34 cellular contexts compared by ENCODE assay signal in the genomic region with DNA sequence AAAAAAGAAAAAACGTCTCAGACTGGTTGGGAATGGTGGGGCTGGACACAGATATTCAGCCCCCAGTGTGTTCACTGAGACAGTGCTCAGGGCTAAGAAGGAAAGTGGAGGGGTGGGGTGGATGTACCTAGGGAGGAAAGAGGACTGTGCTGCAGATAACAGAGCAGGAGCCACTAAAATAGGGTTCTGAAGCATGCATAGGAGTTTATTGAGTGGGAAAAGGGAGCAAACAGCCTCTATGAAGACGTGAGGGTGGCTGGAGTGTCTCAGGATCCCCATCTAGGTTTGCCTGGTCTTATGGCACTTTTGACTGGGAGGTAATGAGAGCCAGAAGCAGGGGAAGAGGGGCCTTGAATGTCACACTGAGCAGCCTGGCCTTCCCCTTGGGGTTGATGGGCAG. TPM values are rescaled to one million over a fixed set of nuclear protein-coding genes. Genes with fewer than 3 reads are reported as not detected.
"Had no signal": no experiment of that assay in that cellular context is flagged by ENCODE, and none has a peak within 500 bp of the region (broad histone marks: within the 10 kb centered on the region; RNA-seq: fewer than 3 reads in every experiment).

No MANE protein-coding gene starts in this region.

- H2AFZ ChIP-seq: parathyroid adenoma had no signal

- H3K27ac Mint-ChIP-seq: activated naive CD4-positive, alpha-beta T cell treated with anti-CD3 and anti-CD28 coated beads for 36 hours; activated naive CD8-positive, alpha-beta T cell treated with anti-CD3 and anti-CD28 coated beads for 36 hours; activated T-cell treated with anti-CD3 and anti-CD28 coated beads, Interleukin-2, amount 50 U/mL, for 72 hours; natural killer cell; stimulated activated memory B cell treated with anti-CD40 and anti-IgM and Interleukin-4, amounts not matched to agents 10 μg/mL and 1 μg/mL and 100 μg/mL, for 72 hours; T-cell; T-helper 2 cell treated with Interferon-gamma antibody and Interleukin-4, amounts not matched to agents 5 μg/mL and 100 μg/mL, for 36 hours had no signal

- H3K9ac ChIP-seq: parathyroid adenoma had no signal

- H3K36me3 Mint-ChIP-seq: activated naive CD8-positive, alpha-beta T cell treated with anti-CD3 and anti-CD28 coated beads for 36 hours; stimulated activated memory B cell treated with anti-CD40 and anti-IgM and Interleukin-4, amounts not matched to agents 10 μg/mL and 1 μg/mL and 100 μg/mL, for 72 hours; T-cell had no signal

- H3K4me3 Mint-ChIP-seq: activated naive CD4-positive, alpha-beta T cell treated with anti-CD3 and anti-CD28 coated beads for 36 hours; activated naive CD8-positive, alpha-beta T cell treated with anti-CD3 and anti-CD28 coated beads for 36 hours; activated T-cell treated with anti-CD3 and anti-CD28 coated beads, Interleukin-2, amount 50 U/mL, for 72 hours; effector memory CD8-positive, alpha-beta T cell; natural killer cell; stimulated activated memory B cell treated with anti-CD40 and anti-IgM and Interleukin-4, amounts not matched to agents 10 μg/mL and 1 μg/mL and 100 μg/mL, for 72 hours; T-cell; T-helper 2 cell treated with Interferon-gamma antibody and Interleukin-4, amounts not matched to agents 5 μg/mL and 100 μg/mL, for 36 hours had no signal

- H3K9me3 ChIP-seq: adrenal gland, heart right ventricle, left lung, psoas muscle, sigmoid colon, stomach, thyroid gland, upper lobe of right lung had no signal

- ATAC-seq: activated T-cell treated with anti-CD3 and anti-CD28 coated beads, Interleukin-2, amount 50 U/mL, for 72 hours; effector memory CD8-positive, alpha-beta T cell; esophagus mucosa; heart right ventricle; left lung; natural killer cell; psoas muscle; stimulated activated memory B cell treated with anti-CD40 and anti-IgM and Interleukin-4, amounts not matched to agents 10 μg/mL and 1 μg/mL and 100 μg/mL, for 72 hours; T-cell; upper lobe of right lung had no signal

- DNase-seq: activated CD4-positive, alpha-beta T cell treated with anti-CD3 and anti-CD28 coated beads for 4 hours; activated CD4-positive, alpha-beta T cell treated with anti-CD3 and anti-CD28 coated beads, Interleukin-2, amount 50 U/mL, for 4 hours; activated effector memory CD4-positive, alpha-beta T cell treated with Interleukin-2 at 50 U/mL for 16 hours; activated naive CD4-positive, alpha-beta T cell treated with anti-CD3 and anti-CD28 coated beads for 36 hours; activated naive CD8-positive, alpha-beta T cell treated with anti-CD3 and anti-CD28 coated beads for 36 hours; activated T-cell treated with anti-CD3 and anti-CD28 coated beads for 4 hours; activated T-cell treated with anti-CD3 and anti-CD28 coated beads, Interleukin-2, amount 50 U/mL, for 72 hours; adrenal gland; aorta; brain microvascular endothelial cell; cortex of kidney; effector memory CD8-positive, alpha-beta T cell; foreskin fibroblast; heart right ventricle; left lung; mesendoderm; natural killer cell; nucleus accumbens; psoas muscle; sigmoid colon; small intestine; stimulated activated CD4-positive, alpha-beta T cell treated with anti-CD3 and anti-CD28 coated beads, Interleukin-4, amount 100 ng/mL, for 4 hours; stimulated activated CD8-positive, alpha-beta memory T cell treated with anti-CD3 and anti-CD28 coated beads, Interleukin-4, amount 100 ng/mL, for 48 hours; stomach; T-cell; thyroid gland; upper lobe of right lung had no signal

- H3K4me3 ChIP-seq: adrenal gland, heart right ventricle, left lung, lung, psoas muscle, sigmoid colon, stomach, thyroid gland, upper lobe of right lung had no signal

- H3K9me3 Mint-ChIP-seq: activated naive CD4-positive, alpha-beta T cell treated with anti-CD3 and anti-CD28 coated beads for 36 hours; activated naive CD8-positive, alpha-beta T cell treated with anti-CD3 and anti-CD28 coated beads for 36 hours; activated T-cell treated with anti-CD3 and anti-CD28 coated beads, Interleukin-2, amount 50 U/mL, for 72 hours; effector memory CD8-positive, alpha-beta T cell; natural killer cell; stimulated activated memory B cell treated with anti-CD40 and anti-IgM and Interleukin-4, amounts not matched to agents 10 μg/mL and 1 μg/mL and 100 μg/mL, for 72 hours; T-cell; T-helper 2 cell treated with Interferon-gamma antibody and Interleukin-4, amounts not matched to agents 5 μg/mL and 100 μg/mL, for 36 hours had no signal

- FAIRE-seq: islet of Langerhans, small intestine had no signal

- H3K36me3 ChIP-seq: adrenal gland, brain microvascular endothelial cell, left lung, thyroid gland, upper lobe of right lung had no signal

RNA-seq across cellular contexts. Expression of gene TMEM145, which starts 15.7 kb away (rescaled TPM):
- total RNA-seq: activated naive CD4-positive, alpha-beta T cell treated with anti-CD3 and anti-CD28 coated beads for 36 hours; aorta; mononuclear cell; natural killer cell; T-cell had no signal
- polyA plus RNA-seq: aorta had no signal

RNA-seq across cellular contexts. Expression of gene PRR19, which starts 26.9 kb away (rescaled TPM):
- total RNA-seq: mononuclear cell, natural killer cell, sigmoid colon, stomach had no signal
- polyA plus RNA-seq: aorta had no signal
